8 cellular contexts compared by ENCODE assay signal in genomic region chr6:26568601-26569432, GRCh38. TPM values are rescaled to one million over a fixed set of nuclear protein-coding genes. Genes with fewer than 3 reads are reported as not detected.
DNase-seq lines count a peak whose midpoint lies in the region; ATAC-seq, FAIRE-seq and TF ChIP-seq lines count a peak whose summit lies in the region.

No MANE protein-coding gene starts in this region.

- POLR2A ChIA-PET in AG04449 (lab: Yijun Ruan, JAX), result interaction anchor here (0.6 to 2.3 kb wide), 3 partner anchors 12 to 317 kb away, joined by 3 to 7 read pairs (median 4); a partner anchor contains a TSS

- peak overlapping the region; percentile 80 for H3K4me3 ChIP-seq in AG04449 (ENCODE audit: low read depth, low read length)

- DNase-seq in AG04449 (ENCODE audit: low read depth, low spot score), result no peak
- peak; percentile 92 for DNase-seq in NCI-H510A treated with DMSO at 0.1 percent for 48 hours (lab: John Stamatoyannopoulos, UW)
- DNase-seq in activated CD4-positive, alpha-beta T cell treated with anti-CD3 and anti-CD28 coated beads for 24 hours (ENCODE audit: low read depth in 2 of 2), result peak; percentile 98 to 100
- peak; percentile 85 to 93 for DNase-seq in left colon
- peak; percentile 96 for DNase-seq in stimulated activated CD4-positive, alpha-beta T cell treated with anti-CD3 and anti-CD28 coated beads, Interleukin-1b, Interleukin-23, amount 100 ng/mL, for 48 hours

- intact Hi-C loops in left colon (cut with DNase I, micrococcal nuclease), result no loop called here

- CTCF ChIA-PET in AG04449 (lab: Yijun Ruan, JAX), result interaction anchor here (1.3 to 20.3 kb wide), 8 partner anchors 12 to 247 kb away, joined by 3 to 380 read pairs (median 8); partner anchors contain the start of gene ABT1

- FAIRE-seq in colon (lab: Jason Lieb, UNC), result peak; percentile 71

- ATAC-seq in GM18907 (IDR thresholded peaks at IDR 0.05; ENCODE audit: unreplicated experiment), result peak; percentile 69
- peak; percentile 67 for ATAC-seq in HG03439 (IDR thresholded peaks at IDR 0.05; ENCODE audit: unreplicated experiment)
- ATAC-seq in left colon, result peak; percentile 82

- TF ChIP-seq CTCF in AG04449 (IDR thresholded peaks at IDR 0.05; ENCODE audit: insufficient read depth, low read length, missing control alignments), result peak; percentile 18

RNA-seq across cellular contexts. Expression of gene ABT1, which starts 27.9 kb away (rescaled TPM):
- total RNA-seq in left colon, result 10 to 100 TPM; 12.7 to 15.4 TPM

RNA-seq across cellular contexts. Expression of gene HMGN4, which starts 30.7 kb away (rescaled TPM):
- 10 to 100 TPM; 54.9 to 55.7 TPM for total RNA-seq in left colon
